Comparison of ENCODE assay signal across 6 cellular contexts in the genomic region with DNA sequence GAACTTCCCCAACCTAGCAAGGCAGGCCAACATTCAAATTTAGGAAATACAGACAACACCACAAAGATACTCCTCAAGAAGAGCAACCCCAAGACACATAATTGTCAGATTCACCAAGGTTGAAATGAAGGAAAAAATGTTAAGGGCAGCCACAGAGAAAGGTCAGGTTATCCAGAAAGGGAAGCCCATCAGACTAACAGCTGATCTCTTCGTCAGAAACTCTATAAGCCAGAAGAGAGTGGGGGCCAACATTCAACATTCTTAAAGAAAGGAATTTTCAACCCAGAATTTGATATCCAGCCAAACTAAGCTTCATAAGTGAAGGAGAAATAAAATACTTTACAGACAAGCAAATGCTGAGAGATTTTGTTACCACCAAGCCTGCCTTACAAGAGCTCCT. TPM values are rescaled to one million over a fixed set of nuclear protein-coding genes. Genes with fewer than 3 reads are reported as not detected.
A peak's percentile ranks its signal among the peaks of the same experiment; 100 is the strongest.
DNase-seq lines count a peak whose midpoint lies in the region; ATAC-seq and TF ChIP-seq lines count a peak whose summit lies in the region.
"Not testable (repeated sequence)": the region's sequence is repeated elsewhere in the genome, so short reads cannot be mapped to it uniquely, and the experiment has no call there.

No MANE protein-coding gene starts in this region.

- H3K27ac ChIP-seq in brain microvascular endothelial cell (peak overlapping the region; percentile 24), lower lobe of right lung (peak overlapping the region; percentile 13), sigmoid colon (peak overlapping the region in 3 of 4 donors; percentile 10 to 54 (median 11)), upper lobe of right lung (peak overlapping the region; percentile 3)

- intact Hi-C loops in lower lobe of right lung (cut with DNase I); sigmoid colon (cut with DNase I); upper lobe of right lung (cut with DNase I): not testable (repeated sequence)

- not testable (repeated sequence) for H3K4me3 ChIP-seq in brain microvascular endothelial cell (ENCODE audit: low read depth, low read length); choroid plexus epithelial cell (ENCODE audit: low read depth, low read length); lower lobe of right lung; sigmoid colon; upper lobe of right lung

- peaks cover 29% of the 10 kb centered on the region for H3K4me1 ChIP-seq in lower lobe of right lung
- peaks cover 0 to 30% (median 25%) of the 10 kb centered on the region in 4 donors for H3K4me1 ChIP-seq in sigmoid colon
- H3K4me1 ChIP-seq in upper lobe of right lung: peaks cover 34% of the 10 kb centered on the region

- H3K36me3 ChIP-seq in brain microvascular endothelial cell (replicated peaks); lower lobe of right lung; sigmoid colon; upper lobe of right lung: not testable (repeated sequence)

- TF ChIP-seq EP300 in sigmoid colon (IDR thresholded peaks at IDR 0.05): not testable (repeated sequence)

- not testable (repeated sequence) for H3K9me3 ChIP-seq in lower lobe of right lung, sigmoid colon, upper lobe of right lung

- DNase-seq in brain microvascular endothelial cell, lower lobe of right lung, sigmoid colon, upper lobe of right lung: not testable (repeated sequence)
- DNase-seq in choroid plexus epithelial cell (ENCODE audit: low read depth) (peak; percentile 70), fibroblast of gingiva (ENCODE audit: low read depth) (peak; percentile 48)

- H3K27me3 ChIP-seq in brain microvascular endothelial cell (replicated peaks); lower lobe of right lung (ENCODE audit: low read depth); sigmoid colon; upper lobe of right lung: not testable (repeated sequence)

- not testable (repeated sequence) for TF ChIP-seq CTCF in brain microvascular endothelial cell (IDR thresholded peaks at IDR 0.05; ENCODE audit: low read depth, low read length, missing control alignments); choroid plexus epithelial cell (conservative IDR thresholded peaks at IDR 0.05; ENCODE audit: low read depth, low read length); lower lobe of right lung (IDR thresholded peaks at IDR 0.05); sigmoid colon (IDR thresholded peaks at IDR 0.05); upper lobe of right lung (IDR thresholded peaks at IDR 0.05)

- WGBS in sigmoid colon, 2 donors: 71 to 84% methylated on average over 1 of the region's 1 CpG

- in situ Hi-C loops in brain microvascular endothelial cell (cut with HindIII; ENCODE audit: low pct_ligation_motif_present, low sequenced_read_pairs): not testable (repeated sequence)

- not testable (repeated sequence) for ATAC-seq in lower lobe of right lung, upper lobe of right lung

- not testable (repeated sequence) for TF ChIP-seq POLR2A in sigmoid colon (IDR thresholded peaks at IDR 0.05)

RNA-seq across cellular contexts. Expression of a gene that starts 43.1 kb away (rescaled TPM):
- total RNA-seq in lower lobe of right lung: 282 TPM
- 100 to 1,000 TPM; 111 to 240 (median 188) TPM for total RNA-seq in sigmoid colon
- polyA plus RNA-seq in sigmoid colon: 10 to 100 TPM; 23.4 to 65.2 (median 26.4) TPM
- total RNA-seq in upper lobe of right lung: 360 TPM
